In genomic region chr16:53886482-53887378, GRCh38 we compare ENCODE assay signal across 23 cellular contexts.
"Had no signal": no experiment of that assay in that cellular context is flagged by ENCODE, and none has a peak within 500 bp of the region (broad histone marks: within the 10 kb centered on the region; RNA-seq: fewer than 3 reads in every experiment).

No MANE protein-coding gene starts in this region.

- H3K9me3 Mint-ChIP-seq: endodermal cell; nephron progenitor cell; stimulated activated memory B cell treated with anti-CD40 and anti-IgM and Interleukin-4, amounts not matched to agents 10 μg/mL and 1 μg/mL and 100 μg/mL, for 72 hours had no signal

- H3K9me3 ChIP-seq: gastrocnemius medialis, heart right ventricle, psoas muscle, spleen, tibial artery, upper lobe of left lung, uterus had no signal

- H3K4me1 ChIP-seq: gastrocnemius medialis, psoas muscle, spleen, upper lobe of left lung, uterus had no signal

- H3K4me3 ChIP-seq: gastrocnemius medialis, heart right ventricle, psoas muscle, spleen, tibial artery, upper lobe of left lung, uterus had no signal

- H3K4me3 Mint-ChIP-seq: endodermal cell; naive thymus-derived CD4-positive, alpha-beta T cell; nephron progenitor cell; stimulated activated memory B cell treated with anti-CD40 and anti-IgM and Interleukin-4, amounts not matched to agents 10 μg/mL and 1 μg/mL and 100 μg/mL, for 72 hours; stimulated activated naive CD8-positive, alpha-beta T cell treated with anti-CD3 and anti-CD28 coated beads, Interleukin-15, Interleukin-2, amounts not matched to agents 100 ng/mL and 50 ng/mL, for 24 hours had no signal

- DNase-seq: effector CD4-positive, alpha-beta T cell; endodermal cell; gastrocnemius medialis; heart right ventricle; hypothalamus; kidney glomerular epithelial cell; mesendoderm; naive thymus-derived CD4-positive, alpha-beta T cell; nephron progenitor cell; psoas muscle; retina; spleen; stimulated activated CD4-positive, alpha-beta T cell treated with anti-CD3 and anti-CD28 coated beads, Interleukin-15, amount 100 ng/mL, for 24 hours; stimulated activated CD4-positive, alpha-beta T cell treated with anti-CD3 and anti-CD28 coated beads, Interleukin-1b, Interleukin-23, amount 100 ng/mL, for 48 hours; stimulated activated CD4-positive, alpha-beta T cell treated with anti-CD3 and anti-CD28 coated beads, Interleukin-4, amount 100 ng/mL, for 24 hours; tibial artery; upper lobe of left lung; uterus had no signal

- H3K4me1 Mint-ChIP-seq: endodermal cell; nephron progenitor cell; stimulated activated memory B cell treated with anti-CD40 and anti-IgM and Interleukin-4, amounts not matched to agents 10 μg/mL and 1 μg/mL and 100 μg/mL, for 72 hours had no signal

- H3K27ac Mint-ChIP-seq: endodermal cell; naive thymus-derived CD4-positive, alpha-beta T cell; nephron progenitor cell; stimulated activated memory B cell treated with anti-CD40 and anti-IgM and Interleukin-4, amounts not matched to agents 10 μg/mL and 1 μg/mL and 100 μg/mL, for 72 hours; stimulated activated naive CD8-positive, alpha-beta T cell treated with anti-CD3 and anti-CD28 coated beads, Interleukin-15, Interleukin-2, amounts not matched to agents 100 ng/mL and 50 ng/mL, for 24 hours had no signal

- FAIRE-seq: islet of Langerhans had no signal

- H3K36me3 ChIP-seq: uterus had no signal

- ATAC-seq: esophagus mucosa; gastrocnemius medialis; heart right ventricle; naive thymus-derived CD4-positive, alpha-beta T cell; psoas muscle; sciatic nerve; stimulated activated memory B cell treated with anti-CD40 and anti-IgM and Interleukin-4, amounts not matched to agents 10 μg/mL and 1 μg/mL and 100 μg/mL, for 72 hours had no signal

- H3K27ac ChIP-seq: gastrocnemius medialis, heart right ventricle, psoas muscle, spleen, tibial artery, upper lobe of left lung, uterus had no signal

- H3K27me3 ChIP-seq: gastrocnemius medialis, heart right ventricle, spleen, tibial artery, upper lobe of left lung, uterus had no signal

- H3K27me3 Mint-ChIP-seq: naive thymus-derived CD4-positive, alpha-beta T cell; stimulated activated memory B cell treated with anti-CD40 and anti-IgM and Interleukin-4, amounts not matched to agents 10 μg/mL and 1 μg/mL and 100 μg/mL, for 72 hours; stimulated activated naive CD8-positive, alpha-beta T cell treated with anti-CD3 and anti-CD28 coated beads, Interleukin-15, Interleukin-2, amounts not matched to agents 100 ng/mL and 50 ng/mL, for 24 hours had no signal
